ENCODE assay signal across 8 cellular contexts in genomic region chr17:5485270-5486205, GRCh38. TPM values are rescaled to one million over a fixed set of nuclear protein-coding genes. Genes with fewer than 3 reads are reported as not detected.
DNase-seq lines count a peak whose midpoint lies in the region; ATAC-seq and TF ChIP-seq lines count a peak whose summit lies in the region.

Gene DERL2, minus strand, starts transcription at chr17:5486178. Its CDS starts 17 bp downstream, at chr17:5486161.

- CTCF ChIA-PET in activated naive CD4-positive, alpha-beta T cell treated with anti-CD3 and anti-CD28 coated beads, Interleukin-2, amount 10 ng/mL, durations not matched to agents 7 days and 5 days (lab: Charles Lee) = interaction anchor here (0.7 kb wide), 1 partner anchor 16 kb away, joined by 3 read pairs; no protein-coding TSS in a partner anchor
- CTCF ChIA-PET in RWPE1 (lab: Yijun Ruan, JAX) = interaction anchor here (0.6 kb wide), 2 partner anchors 15 to 16 kb away, joined by 3 read pairs; no protein-coding TSS in a partner anchor

- no peaks in the 10 kb centered on the region for H3K4me1 ChIP-seq in endodermal cell (ENCODE audit: control insufficient read depth, insufficient read depth, low read length)
- peaks cover 8% of the 10 kb centered on the region for H3K4me1 ChIP-seq in mesodermal cell (ENCODE audit: control insufficient read depth, insufficient read depth, low read length, poor library complexity, severe bottlenecking)
- H3K4me1 ChIP-seq in urinary bladder (ENCODE audit: insufficient read depth) = no peaks in the 10 kb centered on the region

- H3K4me1 Mint-ChIP-seq in activated naive CD4-positive, alpha-beta T cell treated with anti-CD3 and anti-CD28 coated beads, Interleukin-2, amount 10 ng/mL, durations not matched to agents 7 days and 5 days = peaks cover 54% of the 10 kb centered on the region
- peaks cover 12% of the 10 kb centered on the region for H3K4me1 Mint-ChIP-seq in endodermal cell

- H3K9ac ChIP-seq in endodermal cell (ENCODE audit: extremely low read depth, low read length, poor library complexity, severe bottlenecking) = peak within 1 kb of the TSS; percentile 99

- H3K27me3 ChIP-seq in endodermal cell (ENCODE audit: control insufficient read depth, insufficient read depth, low read length, poor library complexity, severe bottlenecking) = no peaks in the 10 kb centered on the region

- ATAC-seq in HG02970 (IDR thresholded peaks at IDR 0.05; ENCODE audit: low FRiP score, unreplicated experiment) = peak; percentile 32

- WGBS in endodermal cell (ENCODE audit: insufficient coverage in 1 of 2, insufficient read length in 1 of 2), 2 experiments = 2 to 6% methylated on average over 12 to 29 of the region's 29 CpGs
- 1% methylated on average over 19 to 25 of the region's 29 CpGs for WGBS in mesodermal cell (ENCODE audit: insufficient coverage in 2 of 2), 2 experiments
- WGBS in urinary bladder = 6% methylated on average over 29 of the region's 29 CpGs

- no peak for DNase-seq in activated naive CD4-positive, alpha-beta T cell treated with anti-CD3 and anti-CD28 coated beads, Interleukin-2, amount 10 ng/mL, durations not matched to agents 7 days and 5 days
- DNase-seq in activated naive CD4-positive, alpha-beta T cell treated with Interleukin-2 at 50 U/mL for 16 hours = no peak
- DNase-seq in RWPE1 (ENCODE audit: low spot score) = peak; percentile 58
- DNase-seq in endodermal cell = no peak
- no peak for DNase-seq in GM10266 (ENCODE audit: extremely low spot score)

- peak within 1 kb of the TSS; percentile 98 for H3K27ac ChIP-seq in RWPE1
- H3K27ac ChIP-seq in endodermal cell (ENCODE audit: low read depth, low read length) = peak within 1 kb of the TSS; percentile 100
- peak within 1 kb of the TSS; percentile 100 for H3K27ac ChIP-seq in mesodermal cell (ENCODE audit: low read depth, low read length, severe bottlenecking)
- H3K27ac ChIP-seq in urinary bladder (ENCODE audit: low read depth) = peak within 1 kb of the TSS; percentile 85

- TF ChIP-seq CTCF in RWPE1 (conservative IDR thresholded peaks at IDR 0.05; ENCODE audit: low read depth) (no peak), endodermal cell (conservative IDR thresholded peaks at IDR 0.05) (no peak), GM10266 (IDR thresholded peaks at IDR 0.05; ENCODE audit: control insufficient read depth, insufficient read depth, low read depth, missing control alignments) (no peak)

- no peaks in the 10 kb centered on the region for H3K27me3 Mint-ChIP-seq in activated naive CD4-positive, alpha-beta T cell treated with anti-CD3 and anti-CD28 coated beads, Interleukin-2, amount 10 ng/mL, durations not matched to agents 7 days and 5 days
- no peaks in the 10 kb centered on the region for H3K27me3 Mint-ChIP-seq in endodermal cell (ENCODE audit: insufficient read depth)

- POLR2A ChIA-PET in RWPE1 (lab: Yijun Ruan, JAX; ENCODE audit: low non-redundant PET) = no interaction called here

- H3K36me3 ChIP-seq in endodermal cell (ENCODE audit: control insufficient read depth, insufficient read depth, low read length) (peaks cover 72% of the 10 kb centered on the region), mesodermal cell (ENCODE audit: control insufficient read depth, insufficient read depth, low read length) (peaks cover 75% of the 10 kb centered on the region), urinary bladder (ENCODE audit: insufficient read depth) (peaks cover 5% of the 10 kb centered on the region)

- H3K4me3 ChIP-seq in endodermal cell (ENCODE audit: low read length) (peak within 1 kb of the TSS; percentile 99), mesodermal cell (ENCODE audit: extremely low read depth, insufficient read depth, low read length, poor library complexity, severe bottlenecking) (peak within 1 kb of the TSS; percentile 98), urinary bladder (ENCODE audit: low read depth, low read length) (peak within 1 kb of the TSS; percentile 88)

- peak within 1 kb of the TSS; percentile 94 for H3K4me3 Mint-ChIP-seq in activated naive CD4-positive, alpha-beta T cell treated with anti-CD3 and anti-CD28 coated beads, Interleukin-2, amount 10 ng/mL, durations not matched to agents 7 days and 5 days
- H3K4me3 Mint-ChIP-seq in endodermal cell = peak within 1 kb of the TSS; percentile 94

- peaks cover 67% of the 10 kb centered on the region for H3K36me3 Mint-ChIP-seq in activated naive CD4-positive, alpha-beta T cell treated with anti-CD3 and anti-CD28 coated beads, Interleukin-2, amount 10 ng/mL, durations not matched to agents 7 days and 5 days
- H3K36me3 Mint-ChIP-seq in endodermal cell (ENCODE audit: low read depth) = peaks cover 72% of the 10 kb centered on the region

- peak within 1 kb of the TSS; percentile 99 for H3K27ac Mint-ChIP-seq in activated naive CD4-positive, alpha-beta T cell treated with anti-CD3 and anti-CD28 coated beads, Interleukin-2, amount 10 ng/mL, durations not matched to agents 7 days and 5 days
- H3K27ac Mint-ChIP-seq in endodermal cell = peak within 1 kb of the TSS; percentile 100

- no peaks in the 10 kb centered on the region for H3K9me3 Mint-ChIP-seq in activated naive CD4-positive, alpha-beta T cell treated with anti-CD3 and anti-CD28 coated beads, Interleukin-2, amount 10 ng/mL, durations not matched to agents 7 days and 5 days
- no peaks in the 10 kb centered on the region for H3K9me3 Mint-ChIP-seq in endodermal cell

- no peaks in the 10 kb centered on the region for H3K9me3 ChIP-seq in endodermal cell (ENCODE audit: control insufficient read depth, low read length)
- H3K9me3 ChIP-seq in mesodermal cell (ENCODE audit: control insufficient read depth, low read length) = no peaks in the 10 kb centered on the region

RNA-seq across cellular contexts. Expression of gene DERL2, which starts in this region (rescaled TPM):
- total RNA-seq in endodermal cell (10 to 100 TPM; 68.0 to 75.1 TPM), urinary bladder (41.6 TPM)
- 57.8 TPM for polyA plus RNA-seq in endodermal cell (2013, experiment 1 of 2)
- polyA plus RNA-seq in endodermal cell (2013, experiment 2 of 2) = 52.0 TPM
- polyA plus RNA-seq in mesodermal cell (2013, experiment 1 of 2) = 62.0 TPM
- polyA plus RNA-seq in mesodermal cell (2013, experiment 2 of 2) = 59.4 TPM
- 34.0 TPM for polyA plus RNA-seq in urinary bladder
